ENCODE assay signal across 1 cellular context in genomic region chr6:150143521-150144293, GRCh38.
A peak's percentile ranks its signal among the peaks of the same experiment; 100 is the strongest.
TF ChIP-seq lines count a peak whose summit lies in the region.

No MANE protein-coding gene starts in this region.

TF ChIP-seq in HEK293, 187 proteins besides CTCF, POLR2A, EP300 and RAD21 (continued from another document):
- TF ChIP-seq PBX3 (CRISPR knock-in tag; IDR thresholded peaks at IDR 0.05) (no peak), ZNF248 (tag by site-specific recombination; IDR thresholded peaks at IDR 0.05) (no peak), GLIS2 (tag by site-specific recombination; IDR thresholded peaks at IDR 0.05) (peak; percentile 81; the same call in 1 of the 2 replicates), PRDM6 (tag by site-specific recombination; IDR thresholded peaks at IDR 0.05) (no peak), ZBTB8A (tag by site-specific recombination; IDR thresholded peaks at IDR 0.05) (peak; percentile 95), ZNF350 (tag by site-specific recombination; IDR thresholded peaks at IDR 0.05) (no peak), ZNF292 (tag by site-specific recombination; IDR thresholded peaks at IDR 0.05; ENCODE audit: borderline replicate concordance, low read depth) (no peak), ZBTB10 (tag by site-specific recombination; IDR thresholded peaks at IDR 0.05) (no peak)
